Comparison of ENCODE assay signal across 21 cellular contexts in genomic region chr19:7468840-7469239, GRCh38. TPM values are rescaled to one million over a fixed set of nuclear protein-coding genes. Genes with fewer than 3 reads are reported as not detected.
DNase-seq lines count a peak whose midpoint lies in the region; ATAC-seq, FAIRE-seq and TF ChIP-seq lines count a peak whose summit lies in the region.
"Had no signal": no experiment of that assay in that cellular context is flagged by ENCODE, and none has a peak within 500 bp of the region (broad histone marks: within the 10 kb centered on the region; RNA-seq: fewer than 3 reads in every experiment).

No MANE protein-coding gene starts in this region.

- no peak overlapping the region for H3K14ac ChIP-seq in neuronal stem cell (ENCODE audit: low read length)

- H3K9me3 ChIP-seq in HepG2 (ENCODE audit: low read length), result no peaks in the 10 kb centered on the region
- no peaks in the 10 kb centered on the region for H3K9me3 ChIP-seq in right lobe of liver
- no peaks in the 10 kb centered on the region for H3K9me3 ChIP-seq in neuronal stem cell (replicated peaks in 1 of 2; ENCODE audit: control insufficient read depth in 2 of 2, insufficient read depth in 1 of 2, low read depth in 1 of 2, low read length in 2 of 2)
- no peaks in the 10 kb centered on the region for H3K9me3 ChIP-seq in aorta (ENCODE audit: control insufficient read depth, low read length)
- H3K9me3 ChIP-seq: A549; BLaER1 treated with 17β-estradiol and CSF1 and Interleukin-3, amounts not matched to agents 10 nM and 100 nM; Caco-2 had no signal

- H3K27ac ChIP-seq in HepG2 (ENCODE audit: extremely low read length, insufficient read depth, low read length) (no peak overlapping the region), right lobe of liver (no peak overlapping the region), neuronal stem cell (replicated peaks; ENCODE audit: low read length) (no peak overlapping the region), aorta (ENCODE audit: low read depth in 1 of 2, low read length in 2 of 2) (no peak overlapping the region)
- H3K27ac ChIP-seq: 22Rv1; A549; BLaER1 treated with 17β-estradiol and CSF1 and Interleukin-3, amounts not matched to agents 10 nM and 100 nM; C4-2B had no signal

- in situ Hi-C loops in HepG2 (cut with HindIII; ENCODE audit: extremely low pct_ligation_motif_present, low pct_unique_long_range_greater_than_20kb), result no loop called here

- no peak for ATAC-seq in HepG2
- ATAC-seq in right lobe of liver, result no peak
- peak; percentile 22 for ATAC-seq in aorta (ENCODE audit: low FRiP score)
- ATAC-seq in Right ventricle myocardium inferior, result no peak
- ATAC-seq: A549; CD8-positive, alpha-beta T cell; GM12878 had no signal

- H3K4ac ChIP-seq in neuronal stem cell (ENCODE audit: low read length), result no peak overlapping the region

- TF ChIP-seq CTCF in HepG2 (CRISPR knock-in tag; IDR thresholded peaks at IDR 0.05) (no peak), right lobe of liver (IDR thresholded peaks at IDR 0.05) (no peak)

- no peaks in the 10 kb centered on the region for H3K79me1 ChIP-seq in neuronal stem cell (ENCODE audit: low read depth, low read length)

- POLR2A ChIA-PET in HepG2 (lab: Yijun Ruan, JAX), result no interaction called here

- H3K4me3 ChIP-seq in HepG2 (replicated peaks in 1 of 3; ENCODE audit: insufficient read depth in 1 of 3, low read depth in 2 of 3, low read length in 3 of 3) (no peak overlapping the region), right lobe of liver (no peak overlapping the region), neuronal stem cell (ENCODE audit: low read length in 2 of 2) (no peak overlapping the region), aorta (ENCODE audit: low read length in 2 of 2) (no peak overlapping the region)
- H3K4me3 ChIP-seq: A549; BLaER1 treated with 17β-estradiol and CSF1 and Interleukin-3, amounts not matched to agents 10 nM and 100 nM; GM12878 had no signal

- H3K4me2 ChIP-seq in HepG2 (ENCODE audit: low read depth, low read length) (no peak overlapping the region), neuronal stem cell (ENCODE audit: insufficient read depth, low read length, poor library complexity, severe bottlenecking) (no peak overlapping the region)
- H3K4me2 ChIP-seq: A549; BLaER1 treated with 17β-estradiol and CSF1 and Interleukin-3, amounts not matched to agents 10 nM and 100 nM had no signal

- intact Hi-C loops in HepG2 (cut with micrococcal nuclease; ENCODE audit: unreplicated experiment), result no loop called here
- intact Hi-C loops in right lobe of liver (cut with DNase I), result no loop called here
- intact Hi-C loops in aorta (cut with DNase I), result no loop called here
- intact Hi-C loops in Right ventricle myocardium inferior (cut with DNase I), result no loop called here

- no peak overlapping the region for H2AFZ ChIP-seq in HepG2 (ENCODE audit: low read length)
- no peak overlapping the region for H2AFZ ChIP-seq in neuronal stem cell (ENCODE audit: low read length)

- H3K23ac ChIP-seq in neuronal stem cell (ENCODE audit: low read depth, low read length, poor library complexity), result no peak overlapping the region

- no peak overlapping the region for H4K91ac ChIP-seq in neuronal stem cell (ENCODE audit: low read depth, low read length, poor library complexity)

- no peaks in the 10 kb centered on the region for H3K79me2 ChIP-seq in HepG2 (ENCODE audit: insufficient read depth, low read length)

- no peak overlapping the region for H4K8ac ChIP-seq in neuronal stem cell (ENCODE audit: low read depth, low read length)

- BruUV-seq in HepG2 (replicated peaks; lab: Mats Ljungman, UMichigan), result no TSS peak

- H3K18ac ChIP-seq in neuronal stem cell (ENCODE audit: low read length), result no peak overlapping the region

- H2BK5ac ChIP-seq in neuronal stem cell (ENCODE audit: low read length), result peak overlapping the region; percentile 24

- H2BK15ac ChIP-seq in neuronal stem cell (ENCODE audit: low read length), result no peak overlapping the region

- FAIRE-seq in HepG2 (lab: Jason Lieb, UNC), result no peak
- FAIRE-seq: A549, D721Med, G401.6, GM12878, GM12892, GM18507 had no signal

- H2BK120ac ChIP-seq in neuronal stem cell (ENCODE audit: low read depth, low read length), result no peak overlapping the region

- H3K4me1 ChIP-seq in HepG2 (ENCODE audit: insufficient read depth, low read length) (no peaks in the 10 kb centered on the region), right lobe of liver (no peaks in the 10 kb centered on the region), neuronal stem cell (ENCODE audit: control insufficient read depth in 2 of 2, insufficient read depth in 1 of 2, low read depth in 1 of 2, low read length in 2 of 2) (no peaks in the 10 kb centered on the region), aorta (ENCODE audit: control insufficient read depth in 1 of 2, insufficient read depth in 2 of 2, low read length in 2 of 2) (no peaks in the 10 kb centered on the region)
- H3K4me1 ChIP-seq: A549, Caco-2 had no signal

- H2BK12ac ChIP-seq in neuronal stem cell (ENCODE audit: low read length), result no peak overlapping the region

- H4K20me1 ChIP-seq in HepG2 (ENCODE audit: insufficient read depth, low read length), result no peaks in the 10 kb centered on the region

- no peak overlapping the region for H2AK5ac ChIP-seq in neuronal stem cell (ENCODE audit: low read depth, low read length)

- CTCF ChIA-PET in HepG2 (lab: Yijun Ruan, JAX; ENCODE audit: low intra/inter-chr PET ratio, low total read pairs), result no interaction called here

- 83% methylated on average over 8 of the region's 24 CpGs for WGBS in HepG2 (ENCODE audit: low lambda C conversion rate)
- no CpG with 5 or more reads among the region's 24 CpGs for WGBS in right lobe of liver (ENCODE audit: insufficient coverage, low coverage, low lambda C conversion rate, missing lambda C conversion rate)
- WGBS in neuronal stem cell (ENCODE audit: extremely low coverage in 2 of 2, insufficient read length in 2 of 2, insufficient replicate concordance in 1 of 2), 2 donors, result no CpG with 5 or more reads among the region's 24 CpGs
- WGBS in aorta, 2 donors, result 87 to 90% methylated on average over 24 of the region's 24 CpGs

- peaks cover 6 to 11% of the 10 kb centered on the region in 2 experiments; a peak in 4 of 5 replicates for H3K36me3 ChIP-seq in HepG2 (replicated peaks in 1 of 2; ENCODE audit: control insufficient read depth in 1 of 2, insufficient read depth in 2 of 2, low read length in 2 of 2)
- peaks cover 0 to 50% (median 4%) of the 10 kb centered on the region in 4 donors for H3K36me3 ChIP-seq in right lobe of liver
- peaks cover 31 to 58% of the 10 kb centered on the region in 2 donors for H3K36me3 ChIP-seq in neuronal stem cell (replicated peaks in 1 of 2; ENCODE audit: control insufficient read depth in 2 of 2, insufficient read depth in 2 of 2, low read length in 2 of 2)
- H3K36me3 ChIP-seq in aorta (ENCODE audit: control insufficient read depth in 1 of 2, insufficient read depth in 2 of 2, low read length in 1 of 2), result peaks cover 2 to 6% of the 10 kb centered on the region in 2 donors

- H3K9ac ChIP-seq in HepG2 (ENCODE audit: insufficient read depth, low read depth, low read length) (no peak overlapping the region), neuronal stem cell (ENCODE audit: low read depth, low read length, poor library complexity) (no peak overlapping the region)

- no peak for TF ChIP-seq POLR2A in HepG2 (IDR thresholded peaks at IDR 0.05; ENCODE audit: insufficient read depth in 1 of 2, low read depth in 2 of 2, low read length in 2 of 2)
- no peak for TF ChIP-seq POLR2A in right lobe of liver (IDR thresholded peaks at IDR 0.05)

- TF ChIP-seq EP300 in HepG2 (IDR thresholded peaks at IDR 0.05; ENCODE audit: low read depth in 2 of 2, low read length in 2 of 2) (no peak), HepG2 (CRISPR knock-in tag; IDR thresholded peaks at IDR 0.05; ENCODE audit: borderline replicate concordance) (no peak)

- H3K27me3 ChIP-seq in HepG2 (ENCODE audit: control insufficient read depth in 1 of 2, insufficient read depth in 2 of 2, low read length in 2 of 2), result no peaks in the 10 kb centered on the region; a peak in 1 of 5 replicates
- no peaks in the 10 kb centered on the region for H3K27me3 ChIP-seq in right lobe of liver
- no peaks in the 10 kb centered on the region for H3K27me3 ChIP-seq in neuronal stem cell (ENCODE audit: control insufficient read depth in 3 of 3, insufficient read depth in 3 of 3, low read depth in 1 of 3, low read length in 3 of 3)
- H3K27me3 ChIP-seq in aorta (ENCODE audit: control insufficient read depth in 1 of 2, insufficient read depth in 2 of 2, low read length in 1 of 2), result no peaks in the 10 kb centered on the region
- H3K27me3 ChIP-seq: BLaER1 treated with 17β-estradiol and CSF1 and Interleukin-3, amounts not matched to agents 10 nM and 100 nM had no signal

- no peak for TF ChIP-seq RAD21 in HepG2 (CRISPR knock-in tag; IDR thresholded peaks at IDR 0.05)

- DNase-seq in HepG2 (ENCODE audit: low spot score) (no peak), right lobe of liver (no peak), neuronal stem cell (ENCODE audit: low spot score) (no peak), aorta (no peak), Right ventricle myocardium inferior (ENCODE audit: missing footprints) (no peak)
- no peak for DNase-seq in activated CD4-positive, CD25-positive, alpha-beta regulatory T cell treated with anti-CD3 and anti-CD28 coated beads, Interleukin-2, amount 50 U/mL, for 72 hours
- DNase-seq: AML-193; Caco-2; Calu3; CD4-positive, alpha-beta T cell; CD8-positive, alpha-beta T cell; DMS79 treated with DMSO at 0.1 percent for 48 hours had no signal

RNA-seq across cellular contexts. Expression of gene PEX11G, which starts 20.0 kb away (rescaled TPM):
- total RNA-seq in HepG2 (2016; rRNA removed; fragmentation: Illumina TruSeq; extraction: Trizol) (not detected in 2 replicates), right lobe of liver (10 to 100 TPM in 2 of 6 experiments, 1 to 10 TPM in 4; 4.8 to 14.3 (median 9.4) TPM), aorta (1 to 10 TPM; 1.9 TPM), Right ventricle myocardium inferior (1.2 TPM)
- not detected in 2 replicates for total RNA-seq in HepG2 (2016; cell fraction: cytosol; rRNA removed; fragmentation: Illumina TruSeq; extraction: Trizol; ENCODE audit: low read depth)
- not detected in 2 replicates for total RNA-seq in HepG2 (2016; cell fraction: insoluble cytoplasmic fraction; rRNA removed; fragmentation: Illumina TruSeq; extraction: Trizol)
- not detected in 2 replicates for total RNA-seq in HepG2 (2016; cell fraction: membrane; rRNA removed; fragmentation: Illumina TruSeq; extraction: Trizol)
- total RNA-seq in HepG2 (2016; cell fraction: nucleus; rRNA removed; fragmentation: Illumina TruSeq; extraction: Trizol), result not detected in 2 replicates
- polyA plus RNA-seq in HepG2 (2011; rRNA removed) (not detected in 2 replicates), aorta (1 to 10 TPM; 4.0 to 5.3 TPM)
- 0.07 TPM in 1 of 2 replicates, not detected in the other for polyA plus RNA-seq in HepG2 (2011; cell fraction: cytosol; rRNA removed)
- 0.12 and 0.16 TPM in 2 replicates for polyA plus RNA-seq in HepG2 (2011; cell fraction: nucleus; rRNA removed)
- polyA plus RNA-seq in HepG2 (2012), result not detected in 2 replicates
- polyA plus RNA-seq in HepG2 (2016; cell fraction: cytosol; fragmentation: Illumina TruSeq; extraction: Trizol; ENCODE audit: low read depth), result not detected in 2 replicates
- not detected in 2 replicates for polyA plus RNA-seq in HepG2 (2016; cell fraction: insoluble cytoplasmic fraction; fragmentation: Illumina TruSeq; extraction: Trizol; ENCODE audit: low read depth)
- polyA plus RNA-seq in HepG2 (2016; cell fraction: membrane; fragmentation: Illumina TruSeq; extraction: Trizol; ENCODE audit: low read depth), result not detected in 2 replicates
- not detected in 2 replicates for polyA plus RNA-seq in HepG2 (2016; cell fraction: nucleus; fragmentation: Illumina TruSeq; extraction: Trizol; ENCODE audit: insufficient read depth, low read depth)
- 1.4 TPM in 1 of 2 replicates, not detected in the other for polyA minus RNA-seq in HepG2 (2011; rRNA and poly(A)+ RNA removed; ENCODE audit: low replicate concordance)
- polyA minus RNA-seq in HepG2 (2011; cell fraction: cytosol; rRNA and poly(A)+ RNA removed), result not detected in 2 replicates
- not detected in 2 replicates for polyA minus RNA-seq in HepG2 (2011; cell fraction: nucleus; rRNA and poly(A)+ RNA removed)
- polyA plus RNA-seq in neuronal stem cell (2013, experiment 1 of 2), result 1.4 TPM
- 1.4 TPM for polyA plus RNA-seq in neuronal stem cell (2013, experiment 2 of 2)
- total RNA-seq: CD4-positive, alpha-beta T cell; CD8-positive, alpha-beta T cell had no signal

RNA-seq across cellular contexts. Expression of gene ZNF358, which starts 47.1 kb away (rescaled TPM):
- total RNA-seq in HepG2 (2016; rRNA removed; fragmentation: Illumina TruSeq; extraction: Trizol) (6.4 and 9.1 TPM in 2 replicates), right lobe of liver (10 to 100 TPM; 15.3 to 35.1 (median 24.8) TPM), aorta (10 to 100 TPM; 52.0 to 61.1 TPM), Right ventricle myocardium inferior (89.6 TPM)
- 29.8 and 30.7 TPM in 2 replicates for total RNA-seq in HepG2 (2016; cell fraction: cytosol; rRNA removed; fragmentation: Illumina TruSeq; extraction: Trizol; ENCODE audit: low read depth)
- total RNA-seq in HepG2 (2016; cell fraction: insoluble cytoplasmic fraction; rRNA removed; fragmentation: Illumina TruSeq; extraction: Trizol), result 7.4 and 8.8 TPM in 2 replicates
- 40.6 and 43.0 TPM in 2 replicates for total RNA-seq in HepG2 (2016; cell fraction: membrane; rRNA removed; fragmentation: Illumina TruSeq; extraction: Trizol)
- total RNA-seq in HepG2 (2016; cell fraction: nucleus; rRNA removed; fragmentation: Illumina TruSeq; extraction: Trizol), result 4.2 and 4.8 TPM in 2 replicates
- polyA plus RNA-seq in HepG2 (2011; rRNA removed) (36.3 and 37.0 TPM in 2 replicates), aorta (100 to 1,000 TPM in 1 of 2 donors, 10 to 100 TPM in 1; 49.1 to 119 TPM)
- polyA plus RNA-seq in HepG2 (2011; cell fraction: cytosol; rRNA removed), result 27.2 and 34.8 TPM in 2 replicates
- polyA plus RNA-seq in HepG2 (2011; cell fraction: nucleus; rRNA removed), result 16.8 and 18.8 TPM in 2 replicates
- polyA plus RNA-seq in HepG2 (2012), result 18.3 and 24.5 TPM in 2 replicates
- polyA plus RNA-seq in HepG2 (2016; cell fraction: cytosol; fragmentation: Illumina TruSeq; extraction: Trizol; ENCODE audit: low read depth), result 89.1 and 102 TPM in 2 replicates
- 21.6 and 26.7 TPM in 2 replicates for polyA plus RNA-seq in HepG2 (2016; cell fraction: insoluble cytoplasmic fraction; fragmentation: Illumina TruSeq; extraction: Trizol; ENCODE audit: low read depth)
- 106 and 124 TPM in 2 replicates for polyA plus RNA-seq in HepG2 (2016; cell fraction: membrane; fragmentation: Illumina TruSeq; extraction: Trizol; ENCODE audit: low read depth)
- 18.5 and 20.8 TPM in 2 replicates for polyA plus RNA-seq in HepG2 (2016; cell fraction: nucleus; fragmentation: Illumina TruSeq; extraction: Trizol; ENCODE audit: insufficient read depth, low read depth)
- 17.5 and 24.9 TPM in 2 replicates for polyA minus RNA-seq in HepG2 (2011; rRNA and poly(A)+ RNA removed; ENCODE audit: low replicate concordance)
- 11.3 and 15.3 TPM in 2 replicates for polyA minus RNA-seq in HepG2 (2011; cell fraction: cytosol; rRNA and poly(A)+ RNA removed)
- 2.2 and 3.4 TPM in 2 replicates for polyA minus RNA-seq in HepG2 (2011; cell fraction: nucleus; rRNA and poly(A)+ RNA removed)
- 109 TPM for polyA plus RNA-seq in neuronal stem cell (2013, experiment 1 of 2)
- polyA plus RNA-seq in neuronal stem cell (2013, experiment 2 of 2), result 102 TPM

RNA-seq across cellular contexts. Expression of gene MCOLN1, which starts 53.6 kb away (rescaled TPM):
- total RNA-seq in HepG2 (2016; rRNA removed; fragmentation: Illumina TruSeq; extraction: Trizol), result 1.9 and 3.4 TPM in 2 replicates
- total RNA-seq in HepG2 (2016; cell fraction: cytosol; rRNA removed; fragmentation: Illumina TruSeq; extraction: Trizol; ENCODE audit: low read depth), result 3.4 and 4.1 TPM in 2 replicates
- 1.8 and 4.3 TPM in 2 replicates for total RNA-seq in HepG2 (2016; cell fraction: insoluble cytoplasmic fraction; rRNA removed; fragmentation: Illumina TruSeq; extraction: Trizol)
- 2.4 and 3.4 TPM in 2 replicates for total RNA-seq in HepG2 (2016; cell fraction: membrane; rRNA removed; fragmentation: Illumina TruSeq; extraction: Trizol)
- 3.8 and 4.3 TPM in 2 replicates for total RNA-seq in HepG2 (2016; cell fraction: nucleus; rRNA removed; fragmentation: Illumina TruSeq; extraction: Trizol)
- polyA plus RNA-seq in HepG2 (2011; rRNA removed), result 11.6 and 15.7 TPM in 2 replicates
- 6.4 and 7.4 TPM in 2 replicates for polyA plus RNA-seq in HepG2 (2011; cell fraction: cytosol; rRNA removed)
- polyA plus RNA-seq in HepG2 (2011; cell fraction: nucleus; rRNA removed), result 29.1 and 39.0 TPM in 2 replicates
- polyA plus RNA-seq in HepG2 (2012), result 3.4 and 4.8 TPM in 2 replicates
- 2.3 and 3.2 TPM in 2 replicates for polyA plus RNA-seq in HepG2 (2016; cell fraction: cytosol; fragmentation: Illumina TruSeq; extraction: Trizol; ENCODE audit: low read depth)
- 2.9 and 3.5 TPM in 2 replicates for polyA plus RNA-seq in HepG2 (2016; cell fraction: insoluble cytoplasmic fraction; fragmentation: Illumina TruSeq; extraction: Trizol; ENCODE audit: low read depth)
- polyA plus RNA-seq in HepG2 (2016; cell fraction: membrane; fragmentation: Illumina TruSeq; extraction: Trizol; ENCODE audit: low read depth), result 3.3 and 3.4 TPM in 2 replicates
- polyA plus RNA-seq in HepG2 (2016; cell fraction: nucleus; fragmentation: Illumina TruSeq; extraction: Trizol; ENCODE audit: insufficient read depth, low read depth), result 16.6 and 21.1 TPM in 2 replicates
- polyA minus RNA-seq in HepG2 (2011; rRNA and poly(A)+ RNA removed; ENCODE audit: low replicate concordance), result 19.2 and 110 TPM in 2 replicates
- polyA minus RNA-seq in HepG2 (2011; cell fraction: cytosol; rRNA and poly(A)+ RNA removed), result 2.4 and 4.4 TPM in 2 replicates
- polyA minus RNA-seq in HepG2 (2011; cell fraction: nucleus; rRNA and poly(A)+ RNA removed), result 4.8 and 5.9 TPM in 2 replicates
- total RNA-seq in right lobe of liver, result 10 to 100 TPM in 5 of 6 experiments, 1 to 10 TPM in 1; 9.8 to 25.2 (median 17.7) TPM
- 6.6 TPM for polyA plus RNA-seq in neuronal stem cell (2013, experiment 1 of 2)
- polyA plus RNA-seq in neuronal stem cell (2013, experiment 2 of 2), result 7.4 TPM
- total RNA-seq in aorta, result 10 to 100 TPM; 21.2 to 36.0 TPM
- polyA plus RNA-seq in aorta, result 10 to 100 TPM; 14.5 to 34.6 TPM
- total RNA-seq in Right ventricle myocardium inferior, result 19.5 TPM
